Comparison of ENCODE assay signal across 17 cellular contexts in genomic region chr10:31876616-31877352, GRCh38. TPM values are rescaled to one million over a fixed set of nuclear protein-coding genes. Genes with fewer than 3 reads are reported as not detected.
DNase-seq lines count a peak whose midpoint lies in the region; ATAC-seq and TF ChIP-seq lines count a peak whose summit lies in the region.
"Had no signal": no experiment of that assay in that cellular context is flagged by ENCODE, and none has a peak within 500 bp of the region (broad histone marks: within the 10 kb centered on the region; RNA-seq: fewer than 3 reads in every experiment).

No MANE protein-coding gene starts in this region.

- no peaks in the 10 kb centered on the region for H3K36me3 ChIP-seq in testis (ENCODE audit: low read depth, missing control alignments)

- no peaks in the 10 kb centered on the region for H3K27me3 Mint-ChIP-seq in WTC11 (ENCODE audit: low read depth)
- no peaks in the 10 kb centered on the region for H3K27me3 Mint-ChIP-seq in nephron (ENCODE audit: low read depth)
- H3K27me3 Mint-ChIP-seq: activated CD8-positive, alpha-beta T cell treated with anti-CD3 and anti-CD28 coated beads for 36 hours; central memory CD8-positive, alpha-beta T cell had no signal

- DNase-seq in GM12864 (ENCODE audit: low read depth) (peak; percentile 2), WTC11 (ENCODE audit: low spot score) (no peak), HuH-7 (ENCODE audit: low spot score) (no peak), DMS79 treated with DMSO at 0.1 percent for 48 hours (lab: John Stamatoyannopoulos, UW) (no peak), testis (no peak)
- DNase-seq: activated CD8-positive, alpha-beta T cell treated with anti-CD3 and anti-CD28 coated beads for 36 hours; amniotic stem cell; C1 segment of cervical spinal cord; DMS79; RPMI8226; trophoblast cell had no signal

- TF ChIP-seq CTCF in GM12864 (IDR thresholded peaks at IDR 0.05; ENCODE audit: low read depth, low read length, missing control alignments) (peak; percentile 4), WTC11 (IDR thresholded peaks at IDR 0.05) (no peak), nephron (IDR thresholded peaks at IDR 0.05; ENCODE audit: unreplicated experiment in 3 of 3) (no peak), testis (IDR thresholded peaks at IDR 0.05) (no peak)

- ATAC-seq in GM21786 (IDR thresholded peaks at IDR 0.05; ENCODE audit: unreplicated experiment) (peak; percentile 34), WTC11 (no peak), HG02678 (IDR thresholded peaks at IDR 0.05; ENCODE audit: unreplicated experiment) (no peak)
- ATAC-seq: activated CD8-positive, alpha-beta T cell treated with anti-CD3 and anti-CD28 coated beads for 36 hours; K562 had no signal

- H3K4me3 Mint-ChIP-seq in WTC11: no peak overlapping the region
- H3K4me3 Mint-ChIP-seq in nephron: peak overlapping the region in 2 of 3 experiments; percentile 0 to 32
- H3K4me3 Mint-ChIP-seq: activated CD8-positive, alpha-beta T cell treated with anti-CD3 and anti-CD28 coated beads for 36 hours; central memory CD8-positive, alpha-beta T cell had no signal

- H3K9me3 ChIP-seq in testis: no peaks in the 10 kb centered on the region

- H3K36me3 Mint-ChIP-seq in WTC11 (no peaks in the 10 kb centered on the region), nephron (ENCODE audit: low read depth) (no peaks in the 10 kb centered on the region)

- CTCF ChIA-PET in WTC11 (lab: Charles Lee): no interaction called here

- WGBS in testis, 2 donors: 72 to 73% methylated on average over 7 of the region's 7 CpGs

- H3K4me1 Mint-ChIP-seq in WTC11: peaks cover 26% of the 10 kb centered on the region
- H3K4me1 Mint-ChIP-seq in nephron: peaks cover 12% of the 10 kb centered on the region

- H3K27ac Mint-ChIP-seq in WTC11: peak overlapping the region; percentile 75
- peak overlapping the region; percentile 34 to 69 (median 64) for H3K27ac Mint-ChIP-seq in nephron
- H3K27ac Mint-ChIP-seq: activated CD8-positive, alpha-beta T cell treated with anti-CD3 and anti-CD28 coated beads for 36 hours had no signal

- no peak for TF ChIP-seq POLR2A in testis (IDR thresholded peaks at IDR 0.05)

- H3K4me1 ChIP-seq in testis: peaks cover 11% of the 10 kb centered on the region

- no peaks in the 10 kb centered on the region for H3K27me3 ChIP-seq in testis

- intact Hi-C loops in testis (cut with DNase I; ENCODE audit: low total_unique reads): no loop called here

- H3K27ac ChIP-seq in testis: no peak overlapping the region
- H3K27ac ChIP-seq: VCaP had no signal

- POLR2A ChIA-PET in WTC11 (lab: Charles Lee): no interaction called here

- H3K9me3 Mint-ChIP-seq in WTC11 (no peaks in the 10 kb centered on the region), nephron (no peaks in the 10 kb centered on the region)
- H3K9me3 Mint-ChIP-seq: activated CD8-positive, alpha-beta T cell treated with anti-CD3 and anti-CD28 coated beads for 36 hours; central memory CD8-positive, alpha-beta T cell had no signal

- no peak overlapping the region for H3K4me3 ChIP-seq in GM12864 (ENCODE audit: low read depth, low read length)
- H3K4me3 ChIP-seq in testis: no peak overlapping the region
- H3K4me3 ChIP-seq: K562 had no signal

TF ChIP-seq in WTC11, 78 proteins besides CTCF, POLR2A, EP300 and RAD21:
- TF ChIP-seq ZNF121 (CRISPR knock-in tag; IDR thresholded peaks at IDR 0.05): no peak
- TF ChIP-seq ZNF317 (CRISPR knock-in tag; IDR thresholded peaks at IDR 0.05; ENCODE audit: borderline replicate concordance, low read depth): no peak
- no peak for TF ChIP-seq E2F1 (CRISPR knock-in tag; IDR thresholded peaks at IDR 0.05)
- TF ChIP-seq FOXP1 (CRISPR knock-in tag; IDR thresholded peaks at IDR 0.05; ENCODE audit: borderline replicate concordance): no peak
- TF ChIP-seq SMAD4 (CRISPR knock-in tag; IDR thresholded peaks at IDR 0.05): no peak
- no peak for TF ChIP-seq STAT6 (CRISPR knock-in tag; conservative IDR thresholded peaks at IDR 0.05; ENCODE audit: low read depth)
TF ChIP-seq in WTC11: peak in this region for 0.

RNA-seq across cellular contexts. Expression of gene ARHGAP12, which starts 51.8 kb away (rescaled TPM):
- total RNA-seq in WTC11 (2021): 34.1 to 39.5 TPM (median 36.9 TPM) in 3 replicates
- total RNA-seq in testis: 10 to 100 TPM; 33.1 to 36.1 TPM
- polyA plus RNA-seq in testis (ENCODE audit: insufficient read depth, low read depth, low replicate concordance): 11.7 TPM
